ENCODE assay signal across 10 cellular contexts in the genomic region with DNA sequence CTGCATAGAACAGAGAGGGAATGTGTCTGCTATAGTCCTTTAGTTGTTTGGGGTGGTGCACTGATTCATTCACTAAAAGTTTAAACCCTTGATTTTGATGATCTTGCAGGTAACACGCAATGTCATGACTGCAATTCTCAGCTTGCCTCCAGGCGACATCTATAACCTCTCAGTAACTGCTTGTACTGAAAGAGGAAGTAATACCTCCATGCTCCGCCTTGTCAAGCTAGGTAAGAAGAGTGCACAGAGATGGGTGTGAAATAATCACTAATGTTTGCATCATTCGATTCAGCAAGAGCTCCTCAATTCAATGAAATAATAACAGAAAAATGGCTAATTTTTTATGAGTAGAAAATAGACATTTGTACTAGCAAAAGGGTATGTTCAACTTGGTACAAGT.
DNase-seq lines count a peak whose midpoint lies in the region; ATAC-seq and TF ChIP-seq lines count a peak whose summit lies in the region.
"Had no signal": no experiment of that assay in that cellular context is flagged by ENCODE, and none has a peak within 500 bp of the region (broad histone marks: within the 10 kb centered on the region; RNA-seq: fewer than 3 reads in every experiment).

No MANE protein-coding gene starts in this region.

- H3K36me3 ChIP-seq in GM06990 (ENCODE audit: control insufficient read depth, insufficient read depth, low read length): no peaks in the 10 kb centered on the region
- H3K36me3 ChIP-seq in HAP-1 (replicated peaks): no peaks in the 10 kb centered on the region

- peaks cover 3 to 17% (median 8%) of the 10 kb centered on the region in 5 donors for H3K27me3 Mint-ChIP-seq in naive thymus-derived CD8-positive, alpha-beta T cell

- ATAC-seq in GM19395 (IDR thresholded peaks at IDR 0.05; ENCODE audit: unreplicated experiment): peak; percentile 100
- peak; percentile 100 for ATAC-seq in HG03039 (IDR thresholded peaks at IDR 0.05; ENCODE audit: unreplicated experiment)
- no peak for ATAC-seq in naive thymus-derived CD8-positive, alpha-beta T cell
- ATAC-seq: natural killer cell treated with Interleukin-12 subunit alpha and Interleukin-12 subunit beta and Interleukin-15 and Interleukin-18, amount 100 ng/mL, for 72 hours had no signal

- no peak overlapping the region for H3K27ac ChIP-seq in coronary artery
- H3K27ac ChIP-seq: RWPE1 had no signal

- POLR2A ChIA-PET in naive thymus-derived CD8-positive, alpha-beta T cell (lab: Charles Lee): interaction anchor here (0.8 kb wide), 1 partner anchor 325 kb away, joined by 3 read pairs; no protein-coding TSS in a partner anchor

- H3K27me3 ChIP-seq in GM06990 (replicated peaks; ENCODE audit: control insufficient read depth, insufficient read depth, low read length): no peaks in the 10 kb centered on the region
- H3K27me3 ChIP-seq in HAP-1 (ENCODE audit: low read depth): peaks cover 46% of the 10 kb centered on the region

- H3K9me3 ChIP-seq in HAP-1: no peaks in the 10 kb centered on the region

- H3K27ac Mint-ChIP-seq in naive thymus-derived CD8-positive, alpha-beta T cell: no peak overlapping the region
- H3K27ac Mint-ChIP-seq: natural killer cell treated with Interleukin-12 subunit alpha and Interleukin-12 subunit beta and Interleukin-15 and Interleukin-18, amount 100 ng/mL, for 72 hours had no signal

- H3K4me1 Mint-ChIP-seq in naive thymus-derived CD8-positive, alpha-beta T cell: peaks cover 0 to 3% (median under 1%) of the 10 kb centered on the region in 4 donors

- H3K4me1 ChIP-seq in HAP-1: no peaks in the 10 kb centered on the region

- peaks cover 0 to 21% (median 6%) of the 10 kb centered on the region in 9 donors for H3K9me3 Mint-ChIP-seq in naive thymus-derived CD8-positive, alpha-beta T cell
- H3K9me3 Mint-ChIP-seq: natural killer cell treated with Interleukin-12 subunit alpha and Interleukin-12 subunit beta and Interleukin-15 and Interleukin-18, amount 100 ng/mL, for 72 hours had no signal

- no peak overlapping the region for H3K4me3 Mint-ChIP-seq in naive thymus-derived CD8-positive, alpha-beta T cell
- H3K4me3 Mint-ChIP-seq: natural killer cell treated with Interleukin-12 subunit alpha and Interleukin-12 subunit beta and Interleukin-15 and Interleukin-18, amount 100 ng/mL, for 72 hours had no signal

- in situ Hi-C loops in HAP-1 (cut with MboI; ENCODE audit: low sequenced_read_pairs): loop anchor here (10.0 kb wide), 1 partner anchor 251 kb away; no protein-coding TSS in a partner anchor

- H3K4me3 ChIP-seq in GM06990 (replicated peaks; ENCODE audit: low read depth, low read length): no peak overlapping the region
- no peak overlapping the region for H3K4me3 ChIP-seq in coronary artery
- H3K4me3 ChIP-seq in HAP-1: no peak overlapping the region

- H3K36me3 Mint-ChIP-seq in naive thymus-derived CD8-positive, alpha-beta T cell: peaks cover 0 to 9% (median 5%) of the 10 kb centered on the region in 3 donors
- H3K36me3 Mint-ChIP-seq: natural killer cell treated with Interleukin-12 subunit alpha and Interleukin-12 subunit beta and Interleukin-15 and Interleukin-18, amount 100 ng/mL, for 72 hours had no signal

- DNase-seq in GM06990 (ENCODE audit: extremely low read depth, insufficient read length) (peak; percentile 41), NOMO-1 treated with dmso at 0.1 percent for 144 hours (lab: John Stamatoyannopoulos, UW; ENCODE audit: unreplicated experiment) (peak; percentile 29), coronary artery (ENCODE audit: low spot score) (no peak), HAP-1 (ENCODE audit: low spot score in 2 of 2) (no peak)
- no peak for DNase-seq in central memory CD4-positive, alpha-beta T cell
- no peak for DNase-seq in naive thymus-derived CD8-positive, alpha-beta T cell

- peak; percentile 15 for TF ChIP-seq CTCF in GM06990 (IDR thresholded peaks at IDR 0.05; ENCODE audit: insufficient read depth, low read length, poor library complexity, severe bottlenecking)
- TF ChIP-seq CTCF in coronary artery (IDR thresholded peaks at IDR 0.05): no peak

Comparison
In these comparisons a context has a peak if more than half of its experiments do, and no peak if none do; other contexts are left out.
1. DNase-seq: peak in GM06990 (single experiment) and NOMO-1 treated with dmso at 0.1 percent for 144 hours (single experiment); none in coronary artery (single experiment), central memory CD4-positive, alpha-beta T cell (single experiment), naive thymus-derived CD8-positive, alpha-beta T cell (0 of 10) and HAP-1 (0 of 2).
2. ATAC-seq: peak in GM19395 (single experiment) and HG03039 (single experiment); none in naive thymus-derived CD8-positive, alpha-beta T cell (0 of 2).